Comparison of ENCODE assay signal across 17 cellular contexts in the genomic region with DNA sequence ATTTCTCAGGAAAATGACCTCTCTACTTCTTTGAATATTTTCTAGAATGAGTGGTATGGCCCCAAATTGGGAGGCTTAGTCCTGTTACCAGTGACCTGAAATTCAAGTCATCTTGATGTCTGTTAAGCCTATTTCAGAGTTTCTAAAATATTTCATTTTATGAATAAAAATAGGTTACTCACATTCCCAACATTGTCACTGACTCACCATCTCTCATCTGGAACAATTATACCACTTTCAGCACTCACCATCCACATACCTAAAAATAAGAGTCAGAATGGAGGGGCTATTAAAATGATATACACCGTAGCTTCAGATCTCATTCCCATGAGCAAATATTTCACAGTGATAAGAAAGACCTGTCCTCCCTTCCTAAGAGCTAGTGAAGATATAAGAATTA.
DNase-seq lines count a peak whose midpoint lies in the region; ATAC-seq and TF ChIP-seq lines count a peak whose summit lies in the region.
"Had no signal": no experiment of that assay in that cellular context is flagged by ENCODE, and none has a peak within 500 bp of the region (broad histone marks: within the 10 kb centered on the region; RNA-seq: fewer than 3 reads in every experiment).

No MANE protein-coding gene starts in this region.

- TF ChIP-seq CTCF in chondrocyte (IDR thresholded peaks at IDR 0.05): no peak

- DNase-seq in Daoy (ENCODE audit: low read depth) (peak; percentile 49), NCI-H226 (peak; percentile 68), chondrocyte (ENCODE audit: low spot score) (no peak), left kidney (ENCODE audit: low read depth, low spot score) (peak; percentile 31), sciatic nerve (ENCODE audit: low spot score) (no peak)
- no peak for DNase-seq in activated CD4-positive, CD25-positive, alpha-beta regulatory T cell (lab: John Stamatoyannopoulos, UW)
- no peak for DNase-seq in activated naive CD4-positive, alpha-beta T cell (lab: John Stamatoyannopoulos, UW)
- DNase-seq: aorta, Kasumi-1, mucosa of descending colon, NCI-H1417 treated with DMSO at 0.1 percent for 48 hours, occipital lobe, substantia nigra had no signal

- H3K27ac Mint-ChIP-seq in chondrocyte (ENCODE audit: unreplicated experiment): peak overlapping the region; percentile 39
- H3K27ac Mint-ChIP-seq: B cell had no signal

- intact Hi-C loops in sciatic nerve (cut with DNase I): loop anchor here (5.0 kb wide), 1 partner anchor 1656 kb away; no protein-coding TSS in a partner anchor

- H3K4me1 Mint-ChIP-seq in chondrocyte (ENCODE audit: low read depth): peaks cover 32% of the 10 kb centered on the region

- H3K9me3 Mint-ChIP-seq in chondrocyte (ENCODE audit: low read depth): no peaks in the 10 kb centered on the region
- H3K9me3 Mint-ChIP-seq: WTC11 had no signal

- no peak overlapping the region for H3K4me3 Mint-ChIP-seq in chondrocyte (ENCODE audit: unreplicated experiment)
- H3K4me3 Mint-ChIP-seq: B cell, WTC11 had no signal

- no peak for ATAC-seq in HG02610 (IDR thresholded peaks at IDR 0.05; ENCODE audit: unreplicated experiment)
- ATAC-seq in sciatic nerve: no peak
- ATAC-seq: left lobe of liver, mucosa of descending colon, WTC11 had no signal

- no peaks in the 10 kb centered on the region for H3K36me3 Mint-ChIP-seq in chondrocyte (ENCODE audit: low read depth)

- H3K27me3 Mint-ChIP-seq in chondrocyte (ENCODE audit: low read depth): no peaks in the 10 kb centered on the region
- H3K27me3 Mint-ChIP-seq: B cell had no signal

Comparison
In these comparisons a context has a peak if more than half of its experiments do, and no peak if none do; other contexts are left out.
1. DNase-seq: peak in Daoy (single experiment), NCI-H226 (single experiment) and left kidney (single experiment); none in chondrocyte (single experiment), activated CD4-positive, CD25-positive, alpha-beta regulatory T cell (0 of 4), activated naive CD4-positive, alpha-beta T cell (0 of 4) and sciatic nerve (single experiment).